In genomic region chr9:128054090-128054489, GRCh38 we compare ENCODE assay signal across 1 cellular context.
TF ChIP-seq lines count a peak whose summit lies in the region.

No MANE protein-coding gene starts in this region.

TF ChIP-seq in IMR-90, 13 proteins besides CTCF, POLR2A, EP300 and RAD21:
- TF ChIP-seq NFE2L2 (IDR thresholded peaks at IDR 0.05; ENCODE audit: low read depth, low read length) (no peak), RFX5 (IDR thresholded peaks at IDR 0.05; ENCODE audit: low read depth, low read length) (no peak), SMC3 (IDR thresholded peaks at IDR 0.05; ENCODE audit: low read depth, low read length) (no peak), RCOR1 (IDR thresholded peaks at IDR 0.05; ENCODE audit: insufficient replicate concordance, low read length) (no peak), BHLHE40 (IDR thresholded peaks at IDR 0.05; ENCODE audit: low read depth, low read length) (no peak), MXI1 (IDR thresholded peaks at IDR 0.05; ENCODE audit: borderline replicate concordance, low read depth, low read length) (no peak), CEBPB (IDR thresholded peaks at IDR 0.05; ENCODE audit: low read depth, low read length) (no peak), MAFK (IDR thresholded peaks at IDR 0.05; ENCODE audit: low read depth, low read length) (no peak), FOS (IDR thresholded peaks at IDR 0.05; ENCODE audit: low read depth, low read length) (no peak), CHD1 (IDR thresholded peaks at IDR 0.05; ENCODE audit: low read depth, low read length) (no peak)
